In genomic region chr15:43948691-43949325, GRCh38 we compare ENCODE assay signal across 15 cellular contexts.
A peak's percentile ranks its signal among the peaks of the same experiment; 100 is the strongest.
DNase-seq lines count a peak whose midpoint lies in the region; ATAC-seq and TF ChIP-seq lines count a peak whose summit lies in the region.
"Had no signal": no experiment of that assay in that cellular context is flagged by ENCODE, and none has a peak within 500 bp of the region (broad histone marks: within the 10 kb centered on the region; RNA-seq: fewer than 3 reads in every experiment).

No MANE protein-coding gene starts in this region.

- intact Hi-C loops in Right ventricle myocardium superior (cut with DNase I) = no loop called here
- intact Hi-C loops in adrenal gland (cut with DNase I) = no loop called here

- H3K4me3 ChIP-seq in adrenal gland = no peak overlapping the region
- H3K4me3 ChIP-seq: cardiac muscle cell, gastroesophageal sphincter had no signal

- DNase-seq in DMS 273 (lab: John Stamatoyannopoulos, UW; ENCODE audit: unreplicated experiment) (peak; percentile 2), DMS 273 treated with DMSO at 0.1 percent for 48 hours (lab: John Stamatoyannopoulos, UW) (no peak), caudate nucleus (lab: John Stamatoyannopoulos, UW) (no peak), Right ventricle myocardium superior (no peak), NCI-H128 (lab: John Stamatoyannopoulos, UW; ENCODE audit: unreplicated experiment) (no peak), adrenal gland (no peak)
- DNase-seq: NCI-H748 treated with DMSO at 0.1 percent for 48 hours; stimulated activated CD4-positive, alpha-beta T cell treated with anti-CD3 and anti-CD28 coated beads, Interleukin-4, amount 100 ng/mL, for 24 hours; WERI-Rb-1 had no signal

- TF ChIP-seq POLR2A in adrenal gland (IDR thresholded peaks at IDR 0.05) = no peak

- H3K36me3 ChIP-seq in adrenal gland (replicated peaks in 1 of 2) = no peaks in the 10 kb centered on the region
- H3K36me3 ChIP-seq: cardiac muscle cell, gastroesophageal sphincter, WERI-Rb-1 had no signal

- H3K27ac ChIP-seq in caudate nucleus (ENCODE audit: low read depth, low read length) (peak overlapping the region; percentile 46), adrenal gland (no peak overlapping the region)
- H3K27ac ChIP-seq: 22Rv1, cardiac muscle cell, gastroesophageal sphincter, WERI-Rb-1 had no signal

- H3K9me3 ChIP-seq in adrenal gland (replicated peaks in 1 of 3) = no peaks in the 10 kb centered on the region
- H3K9me3 ChIP-seq: gastroesophageal sphincter had no signal

- H3K4me1 ChIP-seq in adrenal gland (replicated peaks in 1 of 2) = no peaks in the 10 kb centered on the region
- H3K4me1 ChIP-seq: gastroesophageal sphincter had no signal

- ATAC-seq in GM21529 (IDR thresholded peaks at IDR 0.05; ENCODE audit: unreplicated experiment) (peak; percentile 86), HG03354 (IDR thresholded peaks at IDR 0.05; ENCODE audit: poor library complexity, severe bottlenecking, unreplicated experiment) (peak; percentile 90), Right ventricle myocardium superior (ENCODE audit: poor library complexity) (no peak)
- ATAC-seq: gastroesophageal sphincter, HepG2 had no signal

- no peak for TF ChIP-seq CTCF in adrenal gland (IDR thresholded peaks at IDR 0.05)

- no peaks in the 10 kb centered on the region for H3K27me3 ChIP-seq in adrenal gland
- H3K27me3 ChIP-seq: cardiac muscle cell had no signal

- 73 to 83% (median 81%) methylated on average over 1 of the region's 1 CpG for WGBS in adrenal gland, 4 donors
